ENCODE assay signal across 12 cellular contexts in the genomic region with DNA sequence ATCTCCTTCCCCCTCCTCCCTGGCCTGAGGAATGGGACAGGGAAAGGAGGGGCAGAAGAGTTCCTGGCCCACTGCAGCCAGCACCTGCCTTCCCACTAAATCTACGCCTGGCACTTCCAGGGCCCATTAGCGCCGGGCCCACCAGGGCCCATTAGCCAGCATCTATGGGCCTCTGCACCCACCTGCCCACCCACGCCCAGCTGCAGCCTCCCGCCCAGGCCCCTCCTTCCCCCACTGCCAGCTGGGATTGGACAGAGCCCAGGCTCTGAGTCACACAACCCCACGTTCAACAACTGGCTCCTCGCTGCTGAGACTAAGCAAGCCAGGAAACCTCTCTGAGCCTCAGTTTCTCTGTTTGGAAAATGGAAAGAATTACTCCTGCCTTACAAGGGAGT. TPM values are rescaled to one million over a fixed set of nuclear protein-coding genes. Genes with fewer than 3 reads are reported as not detected.
DNase-seq lines count a peak whose midpoint lies in the region; ATAC-seq and TF ChIP-seq lines count a peak whose summit lies in the region.
"Had no signal": no experiment of that assay in that cellular context is flagged by ENCODE, and none has a peak within 500 bp of the region (broad histone marks: within the 10 kb centered on the region; RNA-seq: fewer than 3 reads in every experiment).

No MANE protein-coding gene starts in this region.

- DNase-seq in ACHN (peak; percentile 80), HPDE6-E6E7 (ENCODE audit: extremely low spot score) (peak; percentile 60), glutamatergic neuron (peak; percentile 50), testis (no peak), HFFc6 (no peak)
- no peak for DNase-seq in CD4-positive, alpha-beta T cell

- intact Hi-C loops in CD4-positive, alpha-beta T cell (cut with DNase I, micrococcal nuclease) = no loop called here
- intact Hi-C loops in testis (cut with DNase I; ENCODE audit: low total_unique reads) = no loop called here

- TF ChIP-seq CTCF in glutamatergic neuron (IDR thresholded peaks at IDR 0.05; ENCODE audit: partially characterized antibody, unreplicated experiment) = no peak
- no peak for TF ChIP-seq CTCF in CD4-positive, alpha-beta T cell (IDR thresholded peaks at IDR 0.05)
- no peak for TF ChIP-seq CTCF in testis (IDR thresholded peaks at IDR 0.05)
- TF ChIP-seq CTCF in HFFc6 (IDR thresholded peaks at IDR 0.05) = no peak

- POLR2A ChIA-PET in CD4-positive, alpha-beta T cell (lab: Charles Lee) = no interaction called here

- H3K4me1 ChIP-seq in testis = no peaks in the 10 kb centered on the region

- H3K9me3 ChIP-seq in CD4-positive, alpha-beta T cell (ENCODE audit: control insufficient read depth, low read length) = no peaks in the 10 kb centered on the region
- H3K9me3 ChIP-seq in testis = no peaks in the 10 kb centered on the region
- H3K9me3 ChIP-seq: HAP-1 had no signal

- H3K27me3 Mint-ChIP-seq in activated T-helper 17 cell treated with anti-CD3 and anti-CD28 coated beads, Interleukin-2, amount 50 U/mL, for 72 hours = peaks cover 54% of the 10 kb centered on the region
- peaks cover 15% of the 10 kb centered on the region for H3K27me3 Mint-ChIP-seq in glutamatergic neuron (ENCODE audit: unreplicated experiment)
- H3K27me3 Mint-ChIP-seq in CD4-positive, alpha-beta T cell = peaks cover 85% of the 10 kb centered on the region
- peaks cover 13% of the 10 kb centered on the region for H3K27me3 Mint-ChIP-seq in HFFc6 (ENCODE audit: insufficient read depth)

- 57 to 69% methylated on average over 7 of the region's 7 CpGs for WGBS in testis, 2 donors

- H3K36me3 ChIP-seq in testis (ENCODE audit: low read depth, missing control alignments) = no peaks in the 10 kb centered on the region
- H3K36me3 ChIP-seq: HAP-1 had no signal

- no peak overlapping the region for H3K4me3 ChIP-seq in testis
- H3K4me3 ChIP-seq: HAP-1 had no signal

- H3K9me3 Mint-ChIP-seq in activated T-helper 17 cell treated with anti-CD3 and anti-CD28 coated beads, Interleukin-2, amount 50 U/mL, for 72 hours = no peaks in the 10 kb centered on the region
- H3K9me3 Mint-ChIP-seq in glutamatergic neuron (ENCODE audit: unreplicated experiment) (peaks cover 15% of the 10 kb centered on the region), HFFc6 (peaks cover 12% of the 10 kb centered on the region; the same call in 1 of the 2 replicates)
- H3K9me3 Mint-ChIP-seq in CD4-positive, alpha-beta T cell = no peaks in the 10 kb centered on the region

- H3K36me3 Mint-ChIP-seq in activated T-helper 17 cell treated with anti-CD3 and anti-CD28 coated beads, Interleukin-2, amount 50 U/mL, for 72 hours (ENCODE audit: low read depth) = no peaks in the 10 kb centered on the region
- H3K36me3 Mint-ChIP-seq in glutamatergic neuron (ENCODE audit: unreplicated experiment) (no peaks in the 10 kb centered on the region), HFFc6 (ENCODE audit: low read depth) (peaks cover 8% of the 10 kb centered on the region)
- no peaks in the 10 kb centered on the region for H3K36me3 Mint-ChIP-seq in CD4-positive, alpha-beta T cell (ENCODE audit: low read depth)
- H3K36me3 Mint-ChIP-seq: brain had no signal

- H3K27me3 ChIP-seq in CD4-positive, alpha-beta T cell (ENCODE audit: control insufficient read depth, insufficient read depth, low read length) = peaks cover 58% of the 10 kb centered on the region
- no peaks in the 10 kb centered on the region for H3K27me3 ChIP-seq in testis

- TF ChIP-seq POLR2A in testis (IDR thresholded peaks at IDR 0.05) = no peak

- peak; percentile 22 for ATAC-seq in activated T-helper 17 cell treated with anti-CD3 and anti-CD28 coated beads, Interleukin-2, amount 50 U/mL, for 72 hours (replicated peaks)
- ATAC-seq in CD4-positive, alpha-beta T cell (ENCODE audit: poor library complexity) = no peak
- ATAC-seq in GM21360 (IDR thresholded peaks at IDR 0.05; ENCODE audit: unreplicated experiment) = no peak

- H3K4me1 Mint-ChIP-seq in activated T-helper 17 cell treated with anti-CD3 and anti-CD28 coated beads, Interleukin-2, amount 50 U/mL, for 72 hours = peaks cover 4% of the 10 kb centered on the region
- H3K4me1 Mint-ChIP-seq in glutamatergic neuron (ENCODE audit: low read depth, unreplicated experiment) (peaks cover 30% of the 10 kb centered on the region), HFFc6 (ENCODE audit: low read depth) (peaks cover 69% of the 10 kb centered on the region)
- peaks cover 11% of the 10 kb centered on the region for H3K4me1 Mint-ChIP-seq in CD4-positive, alpha-beta T cell (ENCODE audit: low read depth)

- no peak overlapping the region for H3K27ac Mint-ChIP-seq in activated T-helper 17 cell treated with anti-CD3 and anti-CD28 coated beads, Interleukin-2, amount 50 U/mL, for 72 hours
- H3K27ac Mint-ChIP-seq in glutamatergic neuron (ENCODE audit: unreplicated experiment) (no peak overlapping the region), HFFc6 (no peak overlapping the region; the same call in 1 of the 2 replicates)
- no peak overlapping the region for H3K27ac Mint-ChIP-seq in CD4-positive, alpha-beta T cell
- H3K27ac Mint-ChIP-seq: CD14-positive monocyte had no signal

- H3K27ac ChIP-seq in CD4-positive, alpha-beta T cell (ENCODE audit: low read depth, low read length) = no peak overlapping the region
- H3K27ac ChIP-seq in testis = no peak overlapping the region

- CTCF ChIA-PET in CD4-positive, alpha-beta T cell (lab: Charles Lee) = no interaction called here

- in situ Hi-C loops in ACHN (cut with HindIII; ENCODE audit: low pct_ligation_motif_present, low pct_unique_long_range_greater_than_20kb, low sequenced_read_pairs) = no loop called here

- H3K4me3 Mint-ChIP-seq in activated T-helper 17 cell treated with anti-CD3 and anti-CD28 coated beads, Interleukin-2, amount 50 U/mL, for 72 hours = no peak overlapping the region
- H3K4me3 Mint-ChIP-seq in glutamatergic neuron (ENCODE audit: unreplicated experiment) (no peak overlapping the region), HFFc6 (no peak overlapping the region)
- H3K4me3 Mint-ChIP-seq in CD4-positive, alpha-beta T cell = no peak overlapping the region
- H3K4me3 Mint-ChIP-seq: CD14-positive monocyte had no signal

RNA-seq across cellular contexts. Expression of a gene that starts 48.7 kb away (rescaled TPM):
- total RNA-seq in activated T-helper 17 cell treated with anti-CD3 and anti-CD28 coated beads, Interleukin-2, amount 50 U/mL, for 72 hours = 100 to 1,000 TPM in 1 of 2 donors, 10 to 100 TPM in 1; 53.7 to 124 TPM
- not detected for total RNA-seq in glutamatergic neuron (ENCODE audit: unreplicated experiment)
- total RNA-seq in CD4-positive, alpha-beta T cell = 100 to 1,000 TPM; 134 to 138 TPM
- 1 to 10 TPM; 2.7 to 7.2 TPM for total RNA-seq in testis
- polyA plus RNA-seq in testis (ENCODE audit: insufficient read depth, low read depth, low replicate concordance) = 6.8 TPM
- total RNA-seq in HFFc6 (2021; fragmentation: NEBNext Ultra II Directional; extraction: Animal tissue kit (Norgen Biotek cat#: 25700)) = under 1 TPM in 1 of 6 experiments, not detected in 5; 0.28 TPM
- total RNA-seq: kidney epithelial cell had no signal

Comparison
In these comparisons a context has a peak if more than half of its experiments do, and no peak if none do; other contexts are left out.
1. DNase-seq: peak in ACHN (single experiment), HPDE6-E6E7 (single experiment) and glutamatergic neuron (single experiment); none in CD4-positive, alpha-beta T cell (0 of 10), testis (single experiment) and HFFc6 (single experiment).
2. RNA of a gene that starts 48.7 kb away (total RNA-seq): 134 to 138 TPM in CD4-positive, alpha-beta T cell and 53.7 to 124 TPM in activated T-helper 17 cell treated with anti-CD3 and anti-CD28 coated beads, Interleukin-2, amount 50 U/mL, for 72 hours; 2.7 to 7.2 TPM in testis, 0.28 TPM in HFFc6 and not detected in glutamatergic neuron (single experiment); every median in the first group is over 4 times any median in the second.